ENCODE assay signal across 1 cellular context in genomic region chrX:109841869-109842579, GRCh38.
TF ChIP-seq lines count a peak whose summit lies in the region.

No MANE protein-coding gene starts in this region.

TF ChIP-seq in IMR-90, 13 proteins besides CTCF, POLR2A, EP300 and RAD21:
- TF ChIP-seq MAFK (IDR thresholded peaks at IDR 0.05; ENCODE audit: low read depth, low read length), result no peak
- no peak for TF ChIP-seq ELK1 (IDR thresholded peaks at IDR 0.05; ENCODE audit: borderline replicate concordance, low read depth, low read length)
- TF ChIP-seq FOS (IDR thresholded peaks at IDR 0.05; ENCODE audit: low read depth, low read length), result no peak
- no peak for TF ChIP-seq MXI1 (IDR thresholded peaks at IDR 0.05; ENCODE audit: borderline replicate concordance, low read depth, low read length)
- no peak for TF ChIP-seq MAZ (IDR thresholded peaks at IDR 0.05; ENCODE audit: borderline replicate concordance, low read depth, low read length)
- no peak for TF ChIP-seq NFE2L2 (IDR thresholded peaks at IDR 0.05; ENCODE audit: low read depth, low read length)
- no peak for TF ChIP-seq CEBPB (IDR thresholded peaks at IDR 0.05; ENCODE audit: low read depth, low read length)
- TF ChIP-seq USF2 (IDR thresholded peaks at IDR 0.05; ENCODE audit: low read depth, low read length), result no peak
- TF ChIP-seq CHD1 (IDR thresholded peaks at IDR 0.05; ENCODE audit: low read depth, low read length), result no peak
- TF ChIP-seq SMC3 (IDR thresholded peaks at IDR 0.05; ENCODE audit: low read depth, low read length), result no peak
- no peak for TF ChIP-seq BHLHE40 (IDR thresholded peaks at IDR 0.05; ENCODE audit: low read depth, low read length)
- TF ChIP-seq RFX5 (IDR thresholded peaks at IDR 0.05; ENCODE audit: low read depth, low read length), result no peak
- no peak for TF ChIP-seq RCOR1 (IDR thresholded peaks at IDR 0.05; ENCODE audit: insufficient replicate concordance, low read length)
